In the genomic region with DNA sequence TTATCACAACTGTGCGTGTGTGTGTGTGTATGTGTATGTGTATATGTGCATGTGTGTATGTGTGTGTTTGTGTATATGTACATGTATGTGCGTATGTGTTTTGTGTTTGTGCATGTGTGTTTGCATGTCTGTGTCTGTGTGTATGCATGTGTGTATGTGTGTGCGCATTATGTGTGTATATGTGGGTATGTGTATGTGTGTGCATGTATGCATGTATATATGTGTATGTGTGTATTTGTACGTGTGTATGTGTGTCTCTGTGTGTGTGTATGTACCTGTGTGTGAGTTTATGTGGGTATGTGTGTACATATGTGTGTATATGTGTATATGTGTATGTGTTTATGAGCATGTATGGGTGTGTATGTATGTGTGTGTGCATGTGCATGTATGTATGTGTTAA, we compare ENCODE assay signal across 1 cellular context.
TF ChIP-seq lines count a peak whose summit lies in the region.

No MANE protein-coding gene starts in this region.

TF ChIP-seq in IMR-90, 13 proteins besides CTCF, POLR2A, EP300 and RAD21:
- no peak for TF ChIP-seq NFE2L2 (IDR thresholded peaks at IDR 0.05; ENCODE audit: low read depth, low read length)
- no peak for TF ChIP-seq SMC3 (IDR thresholded peaks at IDR 0.05; ENCODE audit: low read depth, low read length)
- TF ChIP-seq, protein P1, sequence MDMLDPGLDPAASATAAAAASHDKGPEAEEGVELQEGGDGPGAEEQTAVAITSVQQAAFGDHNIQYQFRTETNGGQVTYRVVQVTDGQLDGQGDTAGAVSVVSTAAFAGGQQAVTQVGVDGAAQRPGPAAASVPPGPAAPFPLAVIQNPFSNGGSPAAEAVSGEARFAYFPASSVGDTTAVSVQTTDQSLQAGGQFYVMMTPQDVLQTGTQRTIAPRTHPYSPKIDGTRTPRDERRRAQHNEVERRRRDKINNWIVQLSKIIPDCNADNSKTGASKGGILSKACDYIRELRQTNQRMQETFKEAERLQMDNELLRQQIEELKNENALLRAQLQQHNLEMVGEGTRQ (IDR thresholded peaks at IDR 0.05; ENCODE audit: low read depth, low read length), result no peak
- no peak for TF ChIP-seq BHLHE40 (IDR thresholded peaks at IDR 0.05; ENCODE audit: low read depth, low read length)
- no peak for TF ChIP-seq RCOR1 (IDR thresholded peaks at IDR 0.05; ENCODE audit: insufficient replicate concordance, low read length)
- no peak for TF ChIP-seq FOS (IDR thresholded peaks at IDR 0.05; ENCODE audit: low read depth, low read length)
- TF ChIP-seq MAFK (IDR thresholded peaks at IDR 0.05; ENCODE audit: low read depth, low read length), result no peak
- no peak for TF ChIP-seq MAZ (IDR thresholded peaks at IDR 0.05; ENCODE audit: borderline replicate concordance, low read depth, low read length)
- no peak for TF ChIP-seq CHD1 (IDR thresholded peaks at IDR 0.05; ENCODE audit: low read depth, low read length)
- TF ChIP-seq, protein P2, sequence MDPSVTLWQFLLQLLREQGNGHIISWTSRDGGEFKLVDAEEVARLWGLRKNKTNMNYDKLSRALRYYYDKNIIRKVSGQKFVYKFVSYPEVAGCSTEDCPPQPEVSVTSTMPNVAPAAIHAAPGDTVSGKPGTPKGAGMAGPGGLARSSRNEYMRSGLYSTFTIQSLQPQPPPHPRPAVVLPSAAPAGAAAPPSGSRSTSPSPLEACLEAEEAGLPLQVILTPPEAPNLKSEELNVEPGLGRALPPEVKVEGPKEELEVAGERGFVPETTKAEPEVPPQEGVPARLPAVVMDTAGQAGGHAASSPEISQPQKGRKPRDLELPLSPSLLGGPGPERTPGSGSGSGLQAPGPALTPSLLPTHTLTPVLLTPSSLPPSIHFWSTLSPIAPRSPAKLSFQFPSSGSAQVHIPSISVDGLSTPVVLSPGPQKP (IDR thresholded peaks at IDR 0.05; ENCODE audit: borderline replicate concordance, low read depth, low read length), result no peak
- TF ChIP-seq RFX5 (IDR thresholded peaks at IDR 0.05; ENCODE audit: low read depth, low read length), result no peak
- no peak for TF ChIP-seq CEBPB (IDR thresholded peaks at IDR 0.05; ENCODE audit: low read depth, low read length)
- TF ChIP-seq MXI1 (IDR thresholded peaks at IDR 0.05; ENCODE audit: borderline replicate concordance, low read depth, low read length), result no peak
TF ChIP-seq in IMR-90: peak in this region for 0.
